Comparison of ENCODE assay signal across 32 cellular contexts in genomic region chr2:129456681-129457080, GRCh38.
"Had no signal": no experiment of that assay in that cellular context is flagged by ENCODE, and none has a peak within 500 bp of the region (broad histone marks: within the 10 kb centered on the region; RNA-seq: fewer than 3 reads in every experiment).

No MANE protein-coding gene starts in this region.

- H3K36me3 ChIP-seq: ascending aorta had no signal

- FAIRE-seq: TTC549 had no signal

- H3K36me3 Mint-ChIP-seq: activated CD4-positive, alpha-beta memory T cell treated with anti-CD3 and anti-CD28 coated beads for 36 hours; activated naive CD4-positive, alpha-beta T cell treated with anti-CD3 and anti-CD28 coated beads, Interleukin-2, amount 10 ng/mL, durations not matched to agents 7 days and 5 days; activated naive CD4-positive, alpha-beta T cell treated with anti-CD3 and anti-CD28 coated beads, Interleukin-2, amount 50 U/mL, for 24 hours; activated naive CD8-positive, alpha-beta T cell; activated naive CD8-positive, alpha-beta T cell treated with anti-CD3 and anti-CD28 coated beads, Interleukin-2, amount 10 ng/mL, durations not matched to agents 7 days and 5 days; brain had no signal

- DNase-seq: activated B cell treated with CpG ODN at 0.5 μM for 24 hours; activated CD4-positive, alpha-beta memory T cell treated with anti-CD3 and anti-CD28 coated beads for 36 hours; activated CD4-positive, alpha-beta T cell treated with anti-CD3 and anti-CD28 coated beads for 48 hours; activated CD4-positive, alpha-beta T cell treated with anti-CD3 and anti-CD28 coated beads, Interleukin-2, amount 50 U/mL, for 1 hour; activated CD4-positive, alpha-beta T cell treated with anti-CD3 and anti-CD28 coated beads, Interleukin-2, amount 50 U/mL, for 4 hours; activated CD4-positive, CD25-positive, alpha-beta regulatory T cell treated with anti-CD3 and anti-CD28 coated beads, Interleukin-2, amount 50 U/mL, for 72 hours; activated CD8-positive, alpha-beta memory T cell treated with anti-CD3 and anti-CD28 coated beads, Interleukin-2, amount 50 U/mL, for 4 hours; activated CD8-positive, alpha-beta T cell treated with anti-CD3 and anti-CD28 coated beads for 36 hours; activated gamma-delta T cell; activated naive CD4-positive, alpha-beta T cell treated with anti-CD3 and anti-CD28 coated beads, Interleukin-2, amount 10 ng/mL, durations not matched to agents 7 days and 5 days; activated naive CD4-positive, alpha-beta T cell treated with Interleukin-2 at 50 U/mL for 16 hours; activated naive CD8-positive, alpha-beta T cell treated with anti-CD3 and anti-CD28 coated beads, Interleukin-2, amount 10 ng/mL, durations not matched to agents 7 days and 5 days; activated naive CD8-positive, alpha-beta T cell treated with anti-CD3 and anti-CD28 coated beads, Interleukin-2, amount 50 U/mL, for 24 hours; activated T-cell treated with anti-CD3 and anti-CD28 coated beads for 4 hours; activated T-cell treated with anti-CD3 and anti-CD28 coated beads, Interleukin-2, amount 50 U/mL, for 1 hour; activated T-cell treated with anti-CD3 and anti-CD28 coated beads, Interleukin-2, amount 50 U/mL, for 4 hours; activated T-cell treated with anti-CD3 and anti-CD28 coated beads, Interleukin-2, amount 50 U/mL, for 72 hours; amygdala; anterior cingulate cortex; central memory CD4-positive, alpha-beta T cell; T-helper 1 cell; T-helper 2 cell; T-helper 9 cell had no signal

- H3K4me1 Mint-ChIP-seq: activated B cell treated with CpG ODN at 0.5 μM for 24 hours; activated naive CD4-positive, alpha-beta T cell treated with anti-CD3 and anti-CD28 coated beads, Interleukin-2, amount 10 ng/mL, durations not matched to agents 7 days and 5 days; activated naive CD4-positive, alpha-beta T cell treated with anti-CD3 and anti-CD28 coated beads, Interleukin-2, amount 50 U/mL, for 24 hours; activated naive CD8-positive, alpha-beta T cell treated with anti-CD3 and anti-CD28 coated beads, Interleukin-2, amount 10 ng/mL, durations not matched to agents 7 days and 5 days; activated naive CD8-positive, alpha-beta T cell treated with anti-CD3 and anti-CD28 coated beads, Interleukin-2, amount 50 U/mL, for 24 hours; activated T-helper 17 cell treated with anti-CD3 and anti-CD28 coated beads, Interleukin-2, amount 50 U/mL, for 72 hours had no signal

- H3K4me3 Mint-ChIP-seq: activated B cell treated with CpG ODN at 0.5 μM for 24 hours; activated CD4-positive, alpha-beta memory T cell treated with anti-CD3 and anti-CD28 coated beads for 36 hours; activated CD8-positive, alpha-beta T cell treated with anti-CD3 and anti-CD28 coated beads for 36 hours; activated naive CD4-positive, alpha-beta T cell treated with anti-CD3 and anti-CD28 coated beads, Interleukin-2, amount 10 ng/mL, durations not matched to agents 7 days and 5 days; activated naive CD4-positive, alpha-beta T cell treated with anti-CD3 and anti-CD28 coated beads, Interleukin-2, amount 50 U/mL, for 24 hours; activated naive CD8-positive, alpha-beta T cell; activated naive CD8-positive, alpha-beta T cell treated with anti-CD3 and anti-CD28 coated beads, Interleukin-2, amount 10 ng/mL, durations not matched to agents 7 days and 5 days; activated naive CD8-positive, alpha-beta T cell treated with anti-CD3 and anti-CD28 coated beads, Interleukin-2, amount 50 U/mL, for 24 hours; activated T-cell treated with anti-CD3 and anti-CD28 coated beads, Interleukin-2, amount 50 U/mL, for 4 hours; activated T-cell treated with anti-CD3 and anti-CD28 coated beads, Interleukin-2, amount 50 U/mL, for 72 hours; activated T-helper 1 cell treated with anti-CD3 and anti-CD28 coated beads, Interleukin-12 subunit alpha, Interleukin-12 subunit beta, Interleukin-2, Interleukin-4 antibody, amounts not matched to agents 30 ng/mL and 10 ng/mL and 1 ng/mL, durations not matched to agents 14 hours and 24 hours and 36 hours; activated T-helper 17 cell treated with anti-CD3 and anti-CD28 coated beads, Interleukin-2, amount 50 U/mL, for 72 hours; brain; T-helper 1 cell treated with Interleukin-12 subunit alpha and Interleukin-12 subunit beta and Interleukin-4 antibody, amounts not matched to agents 30 μg/mL and 1 μg/mL, for 36 hours; T-helper 2 cell treated with Interferon-gamma antibody and Interleukin-4, amounts not matched to agents 5 μg/mL and 100 μg/mL, for 36 hours had no signal

- H3K9me3 Mint-ChIP-seq: activated B cell treated with CpG ODN at 0.5 μM for 24 hours; activated CD8-positive, alpha-beta T cell treated with anti-CD3 and anti-CD28 coated beads for 36 hours; activated naive CD4-positive, alpha-beta T cell treated with anti-CD3 and anti-CD28 coated beads, Interleukin-2, amount 10 ng/mL, durations not matched to agents 7 days and 5 days; activated naive CD4-positive, alpha-beta T cell treated with anti-CD3 and anti-CD28 coated beads, Interleukin-2, amount 50 U/mL, for 24 hours; activated naive CD8-positive, alpha-beta T cell treated with anti-CD3 and anti-CD28 coated beads, Interleukin-2, amount 10 ng/mL, durations not matched to agents 7 days and 5 days; activated naive CD8-positive, alpha-beta T cell treated with anti-CD3 and anti-CD28 coated beads, Interleukin-2, amount 50 U/mL, for 24 hours; activated T-cell treated with anti-CD3 and anti-CD28 coated beads, Interleukin-2, amount 50 U/mL, for 4 hours; activated T-helper 1 cell treated with anti-CD3 and anti-CD28 coated beads, Interleukin-12 subunit alpha, Interleukin-12 subunit beta, Interleukin-2, Interleukin-4 antibody, amounts not matched to agents 30 ng/mL and 10 ng/mL and 1 ng/mL, durations not matched to agents 14 hours and 24 hours and 36 hours; activated T-helper 17 cell treated with anti-CD3 and anti-CD28 coated beads, Interleukin-2, amount 50 U/mL, for 72 hours; brain; T-helper 1 cell treated with Interleukin-12 subunit alpha and Interleukin-12 subunit beta and Interleukin-4 antibody, amounts not matched to agents 30 μg/mL and 1 μg/mL, for 36 hours; T-helper 2 cell treated with Interferon-gamma antibody and Interleukin-4, amounts not matched to agents 5 μg/mL and 100 μg/mL, for 36 hours had no signal

- H3K4me3 ChIP-seq: ascending aorta had no signal

- H3K27me3 ChIP-seq: ascending aorta had no signal

- H3K27ac Mint-ChIP-seq: activated B cell treated with CpG ODN at 0.5 μM for 24 hours; activated CD4-positive, alpha-beta memory T cell treated with anti-CD3 and anti-CD28 coated beads for 36 hours; activated CD8-positive, alpha-beta T cell treated with anti-CD3 and anti-CD28 coated beads for 36 hours; activated naive CD4-positive, alpha-beta T cell treated with anti-CD3 and anti-CD28 coated beads, Interleukin-2, amount 10 ng/mL, durations not matched to agents 7 days and 5 days; activated naive CD4-positive, alpha-beta T cell treated with anti-CD3 and anti-CD28 coated beads, Interleukin-2, amount 50 U/mL, for 24 hours; activated naive CD8-positive, alpha-beta T cell; activated naive CD8-positive, alpha-beta T cell treated with anti-CD3 and anti-CD28 coated beads, Interleukin-2, amount 10 ng/mL, durations not matched to agents 7 days and 5 days; activated naive CD8-positive, alpha-beta T cell treated with anti-CD3 and anti-CD28 coated beads, Interleukin-2, amount 50 U/mL, for 24 hours; activated T-cell treated with anti-CD3 and anti-CD28 coated beads, Interleukin-2, amount 50 U/mL, for 72 hours; activated T-helper 1 cell treated with anti-CD3 and anti-CD28 coated beads, Interleukin-12 subunit alpha, Interleukin-12 subunit beta, Interleukin-2, Interleukin-4 antibody, amounts not matched to agents 30 ng/mL and 10 ng/mL and 1 ng/mL, durations not matched to agents 14 hours and 24 hours and 36 hours; activated T-helper 17 cell treated with anti-CD3 and anti-CD28 coated beads, Interleukin-2, amount 50 U/mL, for 72 hours; brain; T-helper 1 cell treated with Interleukin-12 subunit alpha and Interleukin-12 subunit beta and Interleukin-4 antibody, amounts not matched to agents 30 μg/mL and 1 μg/mL, for 36 hours; T-helper 2 cell treated with Interferon-gamma antibody and Interleukin-4, amounts not matched to agents 5 μg/mL and 100 μg/mL, for 36 hours had no signal

- H3K27me3 Mint-ChIP-seq: activated B cell treated with CpG ODN at 0.5 μM for 24 hours; activated CD4-positive, alpha-beta memory T cell treated with anti-CD3 and anti-CD28 coated beads for 36 hours; activated CD8-positive, alpha-beta T cell treated with anti-CD3 and anti-CD28 coated beads for 36 hours; activated naive CD4-positive, alpha-beta T cell treated with anti-CD3 and anti-CD28 coated beads, Interleukin-2, amount 10 ng/mL, durations not matched to agents 7 days and 5 days; activated naive CD4-positive, alpha-beta T cell treated with anti-CD3 and anti-CD28 coated beads, Interleukin-2, amount 50 U/mL, for 24 hours; activated naive CD8-positive, alpha-beta T cell treated with anti-CD3 and anti-CD28 coated beads, Interleukin-2, amount 50 U/mL, for 24 hours; activated T-helper 17 cell treated with anti-CD3 and anti-CD28 coated beads, Interleukin-2, amount 50 U/mL, for 72 hours had no signal

- ATAC-seq: activated CD8-positive, alpha-beta T cell treated with anti-CD3 and anti-CD28 coated beads for 36 hours; activated naive CD8-positive, alpha-beta T cell treated with anti-CD3 and anti-CD28 coated beads, Interleukin-2, amount 50 U/mL, for 24 hours; activated T-cell treated with anti-CD3 and anti-CD28 coated beads, Interleukin-2, amount 50 U/mL, for 4 hours; activated T-cell treated with anti-CD3 and anti-CD28 coated beads, Interleukin-2, amount 50 U/mL, for 72 hours; activated T-helper 17 cell treated with anti-CD3 and anti-CD28 coated beads, Interleukin-2, amount 50 U/mL, for 72 hours had no signal
